8 cellular contexts compared by ENCODE assay signal in the genomic region with DNA sequence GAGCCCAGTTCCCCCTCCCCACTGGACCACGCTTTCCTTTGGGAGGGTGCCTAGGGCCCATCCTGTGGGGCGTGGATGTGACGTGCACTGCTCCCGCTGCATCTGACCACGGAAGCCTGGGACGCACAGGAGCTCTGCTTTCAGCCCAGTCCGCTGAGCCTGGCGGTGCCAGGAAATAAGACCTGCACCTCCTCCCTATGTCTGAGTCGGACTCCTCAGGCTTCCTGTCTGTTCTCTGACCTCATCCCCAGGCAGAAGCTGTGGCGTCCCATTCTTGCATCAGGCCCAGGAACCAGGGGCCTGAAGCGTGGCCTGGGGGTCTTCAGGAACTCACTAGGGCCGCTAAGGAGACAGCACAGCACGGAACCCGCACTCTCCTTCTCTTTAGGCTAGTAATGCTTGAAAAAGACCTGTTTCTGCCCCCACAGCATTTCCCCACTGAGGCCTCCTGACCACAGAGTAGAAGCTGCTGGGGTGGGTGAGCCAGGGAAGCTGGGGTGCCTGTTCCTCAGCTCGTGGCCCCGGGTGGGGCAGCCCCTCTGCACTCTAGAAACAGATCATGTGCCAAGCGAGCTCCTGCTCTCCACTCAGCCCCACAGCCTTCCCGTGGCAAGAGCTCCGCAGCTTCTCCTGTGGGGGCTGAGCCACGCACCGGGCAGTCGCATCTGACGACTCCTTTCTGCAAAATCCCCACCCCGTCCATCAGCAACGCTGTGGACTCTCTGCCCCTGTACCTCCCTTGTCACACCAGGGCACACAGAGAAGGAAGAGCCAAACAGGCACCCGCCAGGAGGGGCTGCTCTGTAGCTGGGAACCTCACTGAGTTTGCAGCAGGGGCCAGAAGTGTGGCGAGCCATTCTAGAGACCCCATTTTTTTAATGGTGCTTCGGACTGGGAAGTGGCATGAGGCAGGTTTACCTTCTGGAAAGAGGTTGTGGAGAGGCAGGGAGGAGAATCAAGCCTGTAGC. TPM values are rescaled to one million over a fixed set of nuclear protein-coding genes. Genes with fewer than 3 reads are reported as not detected.
DNase-seq lines count a peak whose midpoint lies in the region; ATAC-seq and TF ChIP-seq lines count a peak whose summit lies in the region.

No MANE protein-coding gene starts in this region.

- no peaks in the 10 kb centered on the region for H3K9me3 Mint-ChIP-seq in Calu3 (ENCODE audit: low read depth, unreplicated experiment)
- H3K9me3 Mint-ChIP-seq in CD4-positive, alpha-beta T cell: no peaks in the 10 kb centered on the region

- H3K27ac Mint-ChIP-seq in Calu3 (ENCODE audit: unreplicated experiment): no peak overlapping the region
- no peak overlapping the region for H3K27ac Mint-ChIP-seq in CD4-positive, alpha-beta T cell

- POLR2A ChIA-PET in CD4-positive, alpha-beta T cell (lab: Charles Lee): no interaction called here

- peak overlapping the region; percentile 87 for H3K27ac ChIP-seq in mesodermal cell (ENCODE audit: low read depth, low read length, severe bottlenecking)
- no peak overlapping the region for H3K27ac ChIP-seq in ascending aorta
- no peak overlapping the region for H3K27ac ChIP-seq in CD4-positive, alpha-beta T cell (ENCODE audit: low read depth, low read length)

- H3K36me3 ChIP-seq in mesodermal cell (ENCODE audit: control insufficient read depth, insufficient read depth, low read length) (no peaks in the 10 kb centered on the region), ascending aorta (no peaks in the 10 kb centered on the region)

- no peaks in the 10 kb centered on the region for H3K36me3 Mint-ChIP-seq in Calu3 (ENCODE audit: insufficient read depth, unreplicated experiment)
- H3K36me3 Mint-ChIP-seq in CD4-positive, alpha-beta T cell (ENCODE audit: low read depth): no peaks in the 10 kb centered on the region

- TF ChIP-seq CTCF in Calu3 (IDR thresholded peaks at IDR 0.05; ENCODE audit: unreplicated experiment) (no peak), ascending aorta (IDR thresholded peaks at IDR 0.05) (no peak)
- TF ChIP-seq CTCF in CD4-positive, alpha-beta T cell (IDR thresholded peaks at IDR 0.05): no peak

- no peaks in the 10 kb centered on the region for H3K9me3 ChIP-seq in mesodermal cell (ENCODE audit: control insufficient read depth, low read length)
- H3K9me3 ChIP-seq in ascending aorta: no peaks in the 10 kb centered on the region
- H3K9me3 ChIP-seq in CD4-positive, alpha-beta T cell (ENCODE audit: control insufficient read depth, low read length): no peaks in the 10 kb centered on the region

- ATAC-seq in CD4-positive, alpha-beta T cell (ENCODE audit: poor library complexity): no peak

- intact Hi-C loops in Calu3 (cut with micrococcal nuclease; ENCODE audit: unreplicated experiment): no loop called here
- intact Hi-C loops in ascending aorta (cut with DNase I): no loop called here
- intact Hi-C loops in CD4-positive, alpha-beta T cell (cut with DNase I, micrococcal nuclease): no loop called here

- no peak overlapping the region for H3K4me3 ChIP-seq in mesodermal cell (ENCODE audit: extremely low read depth, insufficient read depth, low read length, poor library complexity, severe bottlenecking)
- no peak overlapping the region for H3K4me3 ChIP-seq in ascending aorta

- H3K4me1 ChIP-seq in mesodermal cell (ENCODE audit: control insufficient read depth, insufficient read depth, low read length, poor library complexity, severe bottlenecking) (peaks cover 39% of the 10 kb centered on the region), ascending aorta (peaks cover 7 to 10% of the 10 kb centered on the region in 2 donors)

- BruUV-seq in Calu3 (replicated peaks; lab: Mats Ljungman, UMichigan): no TSS peak

- no peak overlapping the region for H3K4me3 Mint-ChIP-seq in Calu3 (ENCODE audit: low read depth, unreplicated experiment)
- H3K4me3 Mint-ChIP-seq in CD4-positive, alpha-beta T cell: no peak overlapping the region

- H3K4me1 Mint-ChIP-seq in Calu3 (ENCODE audit: low read depth, unreplicated experiment): no peaks in the 10 kb centered on the region
- H3K4me1 Mint-ChIP-seq in CD4-positive, alpha-beta T cell (ENCODE audit: low read depth): no peaks in the 10 kb centered on the region

- peak; percentile 14 for DNase-seq in Calu3
- DNase-seq in M059J (ENCODE audit: low read depth): peak; percentile 72
- peak; percentile 97 for DNase-seq in amniotic epithelial cell (ENCODE audit: low read depth)
- no peak for DNase-seq in NCI-H1694 (lab: John Stamatoyannopoulos, UW)
- no peak for DNase-seq in ascending aorta (ENCODE audit: low spot score in 2 of 2)
- no peak for DNase-seq in CD4-positive, alpha-beta T cell
- DNase-seq in NK-92 (lab: John Stamatoyannopoulos, UW; ENCODE audit: unreplicated experiment): no peak

- CTCF ChIA-PET in Calu3 (lab: Charles Lee): no interaction called here
- CTCF ChIA-PET in CD4-positive, alpha-beta T cell (lab: Charles Lee): no interaction called here

- H3K27me3 Mint-ChIP-seq in Calu3 (ENCODE audit: unreplicated experiment): peaks cover 41% of the 10 kb centered on the region
- peaks cover 30% of the 10 kb centered on the region for H3K27me3 Mint-ChIP-seq in CD4-positive, alpha-beta T cell

- no peaks in the 10 kb centered on the region for H3K27me3 ChIP-seq in ascending aorta
- peaks cover 7% of the 10 kb centered on the region for H3K27me3 ChIP-seq in CD4-positive, alpha-beta T cell (ENCODE audit: control insufficient read depth, insufficient read depth, low read length)

- 85 to 91% methylated on average over 24 to 26 of the region's 28 CpGs for WGBS in mesodermal cell (ENCODE audit: insufficient coverage in 2 of 2), 2 experiments

RNA-seq across cellular contexts. Expression of gene MOV10L1, which starts 22.6 kb away (rescaled TPM):
- not detected in 2 replicates for total RNA-seq in Calu3 (2022)
- 0.71 and 1.8 TPM in 2 replicates for total RNA-seq in M059J (2014; rRNA removed; shearing (Covaris generic))
- polyA plus RNA-seq in mesodermal cell (2013, experiment 1 of 2): 0.52 TPM
- polyA plus RNA-seq in mesodermal cell (2013, experiment 2 of 2): 1.6 TPM
- not detected for total RNA-seq in ascending aorta
- not detected for total RNA-seq in CD4-positive, alpha-beta T cell

RNA-seq across cellular contexts. Expression of gene MLC1, which starts 27.2 kb away (rescaled TPM):
- total RNA-seq in Calu3 (2022) (not detected in 2 replicates), ascending aorta (0.32 TPM)
- 0.52 TPM in 1 of 2 replicates, not detected in the other for total RNA-seq in M059J (2014; rRNA removed; shearing (Covaris generic))
- 1.1 TPM for polyA plus RNA-seq in mesodermal cell (2013, experiment 1 of 2)
- polyA plus RNA-seq in mesodermal cell (2013, experiment 2 of 2): 0.91 TPM
- under 1 TPM in 1 of 2 experiments, not detected in 1; 0.16 TPM for total RNA-seq in CD4-positive, alpha-beta T cell

RNA-seq across cellular contexts. Expression of gene TTLL8, which starts 54.3 kb away (rescaled TPM):
- total RNA-seq in Calu3 (2022) (not detected in 2 replicates), ascending aorta (not detected)
- total RNA-seq in M059J (2014; rRNA removed; shearing (Covaris generic)): not detected in 2 replicates
- not detected for polyA plus RNA-seq in mesodermal cell (2013, experiment 1 of 2)
- not detected for polyA plus RNA-seq in mesodermal cell (2013, experiment 2 of 2)
- total RNA-seq in CD4-positive, alpha-beta T cell: not detected

RNA-seq across cellular contexts. Expression of gene PANX2, which starts 58.1 kb away (rescaled TPM):
- 1.6 and 2.0 TPM in 2 replicates for total RNA-seq in Calu3 (2022)
- 0.54 and 3.3 TPM in 2 replicates for total RNA-seq in M059J (2014; rRNA removed; shearing (Covaris generic))
- polyA plus RNA-seq in mesodermal cell (2013, experiment 1 of 2): 2.3 TPM
- polyA plus RNA-seq in mesodermal cell (2013, experiment 2 of 2): 2.9 TPM
- 0.32 TPM for total RNA-seq in ascending aorta
- total RNA-seq in CD4-positive, alpha-beta T cell: under 1 TPM; 0.11 to 0.16 TPM

Comparison
In these comparisons a context has a peak if more than half of its experiments do, and no peak if none do; other contexts are left out.
1. DNase-seq: peak in Calu3 (single experiment), M059J (single experiment) and amniotic epithelial cell (single experiment); none in NCI-H1694 (single experiment), ascending aorta (0 of 2), CD4-positive, alpha-beta T cell (0 of 10) and NK-92 (single experiment).